ENCODE assay signal across 8 cellular contexts in genomic region chr12:124993568-124994434, GRCh38. TPM values are rescaled to one million over a fixed set of nuclear protein-coding genes. Genes with fewer than 3 reads are reported as not detected.
DNase-seq lines count a peak whose midpoint lies in the region; ATAC-seq and TF ChIP-seq lines count a peak whose summit lies in the region.

Gene BRI3BP (plus strand): TSS chr12:124993645. CDS start chr12:124993791, 146 bp downstream.

- H3K36me3 ChIP-seq in BE2C: no peaks in the 10 kb centered on the region
- H3K36me3 ChIP-seq in esophagus muscularis mucosa: no peaks in the 10 kb centered on the region

- H3K27me3 ChIP-seq in BE2C (no peaks in the 10 kb centered on the region), esophagus muscularis mucosa (no peaks in the 10 kb centered on the region)

- TF ChIP-seq CTCF in BE2C (IDR thresholded peaks at IDR 0.05; ENCODE audit: low read depth, low read length) (no peak), esophagus muscularis mucosa (IDR thresholded peaks at IDR 0.05) (no peak)

- TF ChIP-seq POLR2A in esophagus muscularis mucosa (IDR thresholded peaks at IDR 0.05; ENCODE audit: low read depth): no peak

- H3K27ac Mint-ChIP-seq in naive B cell: peak within 1 kb of the TSS; percentile 83 to 96 (median 93)
- H3K27ac Mint-ChIP-seq in stimulated activated naive B cell treated with anti-CD40 and anti-IgM and Interleukin-4, amounts not matched to agents 10 μg/mL and 1 μg/mL and 100 μg/mL, for 72 hours: peak within 1 kb of the TSS; percentile 93

- no peaks in the 10 kb centered on the region for H3K9me3 Mint-ChIP-seq in naive B cell
- H3K9me3 Mint-ChIP-seq in stimulated activated naive B cell treated with anti-CD40 and anti-IgM and Interleukin-4, amounts not matched to agents 10 μg/mL and 1 μg/mL and 100 μg/mL, for 72 hours: no peaks in the 10 kb centered on the region

- H3K4me3 Mint-ChIP-seq in naive B cell: peak within 1 kb of the TSS; percentile 93 to 98 (median 96)
- H3K4me3 Mint-ChIP-seq in stimulated activated naive B cell treated with anti-CD40 and anti-IgM and Interleukin-4, amounts not matched to agents 10 μg/mL and 1 μg/mL and 100 μg/mL, for 72 hours: peak within 1 kb of the TSS; percentile 95 to 96

- ATAC-seq in GM19023 (IDR thresholded peaks at IDR 0.05; ENCODE audit: unreplicated experiment) (peak; percentile 51), HG03196 (IDR thresholded peaks at IDR 0.05; ENCODE audit: unreplicated experiment) (peak; percentile 70), naive B cell (ENCODE audit: low read depth in 2 of 2) (peak; percentile 66 to 68)
- peak; percentile 62 to 70 for ATAC-seq in stimulated activated naive B cell treated with anti-CD40 and anti-IgM and Interleukin-4, amounts not matched to agents 10 μg/mL and 1 μg/mL and 100 μg/mL, for 72 hours (replicated peaks)

- no peak for TF ChIP-seq EP300 in esophagus muscularis mucosa (IDR thresholded peaks at IDR 0.05)

- H3K4me1 ChIP-seq in BE2C (0 out of 2 replicates have a peak, but pooled peaks cover 4% of the 10 kb centered on the region), esophagus muscularis mucosa (peaks cover 10 to 31% (median 22%) of the 10 kb centered on the region in 4 donors)

- peak; percentile 75 for DNase-seq in BE2C
- peak; percentile 55 for DNase-seq in NOMO-1 treated with DMSO at 0.1 percent for 48 hours (lab: John Stamatoyannopoulos, UW; ENCODE audit: unreplicated experiment)
- DNase-seq in activated T-cell treated with anti-CD3 and anti-CD28 coated beads for 24 hours (ENCODE audit: low read depth): peak; percentile 74
- DNase-seq in esophagus muscularis mucosa (ENCODE audit: extremely low spot score): no peak
- peak; percentile 76 for DNase-seq in naive B cell
- DNase-seq in stimulated activated naive B cell treated with anti-CD40 and anti-IgM and Interleukin-4, amounts not matched to agents 10 μg/mL and 1 μg/mL and 100 μg/mL, for 72 hours: peak; percentile 67

- under 1% methylated on average over 35 of the region's 124 CpGs for WGBS in esophagus muscularis mucosa

- H3K4me1 Mint-ChIP-seq in naive B cell: peaks cover 41 to 55% (median 45%) of the 10 kb centered on the region in 3 donors
- H3K4me1 Mint-ChIP-seq in stimulated activated naive B cell treated with anti-CD40 and anti-IgM and Interleukin-4, amounts not matched to agents 10 μg/mL and 1 μg/mL and 100 μg/mL, for 72 hours: peaks cover 31 to 58% of the 10 kb centered on the region in 2 donors

- H3K4me3 ChIP-seq in BE2C (ENCODE audit: low read depth, low read length) (peak within 1 kb of the TSS; percentile 72), esophagus muscularis mucosa (peak within 1 kb of the TSS; percentile 64 to 84 (median 69))

- intact Hi-C loops in esophagus muscularis mucosa (cut with DNase I): no loop called here

- no peaks in the 10 kb centered on the region for H3K27me3 Mint-ChIP-seq in naive B cell
- H3K27me3 Mint-ChIP-seq in stimulated activated naive B cell treated with anti-CD40 and anti-IgM and Interleukin-4, amounts not matched to agents 10 μg/mL and 1 μg/mL and 100 μg/mL, for 72 hours: no peaks in the 10 kb centered on the region

- no peak within 1 kb of the TSS for H3K27ac ChIP-seq in esophagus muscularis mucosa (replicated peaks in 1 of 4)

- H3K36me3 Mint-ChIP-seq in naive B cell: no peaks in the 10 kb centered on the region
- peaks cover 4 to 7% of the 10 kb centered on the region in 2 donors for H3K36me3 Mint-ChIP-seq in stimulated activated naive B cell treated with anti-CD40 and anti-IgM and Interleukin-4, amounts not matched to agents 10 μg/mL and 1 μg/mL and 100 μg/mL, for 72 hours

- H3K9me3 ChIP-seq in BE2C (no peaks in the 10 kb centered on the region; the same call in 1 of the 2 replicates), esophagus muscularis mucosa (no peaks in the 10 kb centered on the region)

RNA-seq across cellular contexts. Expression of gene BRI3BP, which starts in this region (rescaled TPM):
- 3.1 TPM for polyA plus RNA-seq in BE2C (2012; ENCODE audit: insufficient read depth, insufficient read length, low read depth)
- total RNA-seq in esophagus muscularis mucosa: 1 to 10 TPM; 2.2 to 3.3 (median 2.5) TPM
- 10 to 100 TPM in 2 of 6 donors, 1 to 10 TPM in 4; 4.0 to 12.1 (median 9.2) TPM for polyA plus RNA-seq in naive B cell (ENCODE audit: low read depth in 6 of 6)
